Comparison of ENCODE assay signal across 1 cellular context in genomic region chr7:29483219-29484104, GRCh38.
A peak's percentile ranks its signal among the peaks of the same experiment; 100 is the strongest.
TF ChIP-seq lines count a peak whose summit lies in the region.

No MANE protein-coding gene starts in this region.

TF ChIP-seq in HepG2, 621 proteins besides CTCF, POLR2A, EP300 and RAD21 (continued from another document and continues in another):
- TF ChIP-seq ZNF142 (CRISPR knock-in tag; IDR thresholded peaks at IDR 0.05), result no peak
- no peak for TF ChIP-seq SRF (IDR thresholded peaks at IDR 0.05; ENCODE audit: low read depth, low read length)
- TF ChIP-seq RERE (CRISPR knock-in tag; IDR thresholded peaks at IDR 0.05; ENCODE audit: low read depth), result peak; percentile 85; the same call in 1 of the 2 replicates
- TF ChIP-seq ZNF572 (CRISPR knock-in tag; IDR thresholded peaks at IDR 0.05), result no peak
- peak; percentile 33 for TF ChIP-seq RBM22 (optimal IDR thresholded peaks at IDR 0.05; ENCODE audit: low read length)
- peak; percentile 70; the same call in 1 of the 2 replicates for TF ChIP-seq ZNF710 (CRISPR knock-in tag; IDR thresholded peaks at IDR 0.05; ENCODE audit: borderline replicate concordance)
- TF ChIP-seq IKZF4 (CRISPR knock-in tag; IDR thresholded peaks at IDR 0.05; ENCODE audit: borderline replicate concordance, low read depth, not compliant biosample characterization), result no peak
- peak; percentile 60 for TF ChIP-seq KAT8 (CRISPR knock-in tag; IDR thresholded peaks at IDR 0.05)
- TF ChIP-seq FOXO1 (CRISPR knock-in tag; IDR thresholded peaks at IDR 0.05), result peak; percentile 66
- peak; percentile 79 for TF ChIP-seq FOSL2 (CRISPR knock-in tag; IDR thresholded peaks at IDR 0.05)
- TF ChIP-seq KLF6 (CRISPR knock-in tag; IDR thresholded peaks at IDR 0.05), result peak; percentile 86; the same call in 1 of the 2 replicates
- TF ChIP-seq ZNF281 (CRISPR knock-in tag; IDR thresholded peaks at IDR 0.05; ENCODE audit: borderline replicate concordance), result peak; percentile 63; the same call in 1 of the 2 replicates
- peak; percentile 86; the same call in 1 of the 2 replicates for TF ChIP-seq ZNF12 (CRISPR knock-in tag; IDR thresholded peaks at IDR 0.05)
- TF ChIP-seq PATZ1 (CRISPR knock-in tag; IDR thresholded peaks at IDR 0.05), result peak; percentile 46; the same call in 1 of the 2 replicates
- TF ChIP-seq SSRP1 (CRISPR knock-in tag; IDR thresholded peaks at IDR 0.05), result no peak
- TF ChIP-seq HNF1A (IDR thresholded peaks at IDR 0.05; ENCODE audit: low read depth), result no peak
- 0 out of 2 replicates have a peak, but pooled peaks have one; percentile 34 for TF ChIP-seq HNF1A (CRISPR knock-in tag; IDR thresholded peaks at IDR 0.05; ENCODE audit: borderline replicate concordance)
- no peak for TF ChIP-seq ATRX (CRISPR knock-in tag; IDR thresholded peaks at IDR 0.05; ENCODE audit: borderline replicate concordance)
- TF ChIP-seq KLF16 (CRISPR knock-in tag; IDR thresholded peaks at IDR 0.05), result peak in 1 of 2 experiments; percentile 86; a peak in 2 of 4 replicates
- TF ChIP-seq ZNF761 (CRISPR knock-in tag; conservative IDR thresholded peaks at IDR 0.05), result no peak
- TF ChIP-seq ERF (CRISPR knock-in tag; IDR thresholded peaks at IDR 0.05), result peak; percentile 71
- TF ChIP-seq ZBTB21 (CRISPR knock-in tag; IDR thresholded peaks at IDR 0.05), result no peak
- no peak for TF ChIP-seq ZNF776 (CRISPR knock-in tag; IDR thresholded peaks at IDR 0.05)
- TF ChIP-seq DNMT1 (CRISPR knock-in tag; IDR thresholded peaks at IDR 0.05), result no peak
- no peak for TF ChIP-seq ZBTB44 (CRISPR knock-in tag; IDR thresholded peaks at IDR 0.05)
- TF ChIP-seq NFE2L1 (CRISPR knock-in tag; IDR thresholded peaks at IDR 0.05; ENCODE audit: borderline replicate concordance), result no peak
- TF ChIP-seq ZNF580 (CRISPR knock-in tag; IDR thresholded peaks at IDR 0.05; ENCODE audit: borderline replicate concordance, low read depth), result 0 out of 2 replicates have a peak, but pooled peaks have one; percentile 41
- TF ChIP-seq ZKSCAN1 (IDR thresholded peaks at IDR 0.05; ENCODE audit: low read length), result peak; percentile 90
- no peak for TF ChIP-seq MTF2 (CRISPR knock-in tag; IDR thresholded peaks at IDR 0.05; ENCODE audit: borderline replicate concordance)
